ENCODE assay signal across 8 cellular contexts in the genomic region with DNA sequence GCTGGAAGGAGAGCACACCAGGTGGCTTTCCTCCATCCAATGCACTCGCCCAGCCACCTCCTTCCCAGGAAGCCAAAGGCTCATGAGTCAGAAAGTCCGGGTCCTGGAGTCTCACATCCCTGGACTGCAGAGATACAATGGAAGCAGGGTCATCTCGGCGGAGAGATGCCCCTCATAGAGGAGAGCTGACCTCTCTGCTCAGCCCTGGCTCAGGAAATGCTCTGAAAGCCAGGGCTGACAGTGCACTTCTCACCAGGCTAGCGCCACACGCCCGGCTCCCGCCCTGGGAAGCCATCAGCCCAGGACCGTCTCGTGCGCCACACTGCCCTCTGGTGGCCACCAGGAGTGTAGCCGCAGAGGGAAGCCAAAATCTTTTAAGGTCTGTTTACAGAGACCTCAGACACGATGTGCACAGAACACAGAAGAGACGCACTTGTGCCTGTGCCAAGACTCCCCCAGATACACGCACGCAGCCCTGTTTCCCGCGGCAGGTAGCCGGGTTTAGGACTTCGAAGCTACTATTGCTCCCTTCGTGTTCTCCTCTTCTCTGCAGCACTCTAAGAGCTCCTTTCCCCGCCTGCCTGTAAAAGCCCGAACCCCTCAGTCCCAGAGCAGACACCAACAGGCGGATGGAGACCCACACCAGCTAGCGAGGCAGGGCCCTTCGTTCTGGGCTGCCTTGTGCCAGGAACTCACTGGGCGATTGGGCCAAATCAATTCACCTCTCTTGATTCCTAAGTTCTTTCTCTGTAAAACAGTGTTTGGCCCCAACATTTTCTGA. TPM values are rescaled to one million over a fixed set of nuclear protein-coding genes. Genes with fewer than 3 reads are reported as not detected.
A peak's percentile ranks its signal among the peaks of the same experiment; 100 is the strongest.
DNase-seq lines count a peak whose midpoint lies in the region; TF ChIP-seq lines count a peak whose summit lies in the region.

No MANE protein-coding gene starts in this region.

- H3F3A ChIP-seq in GM23248 (ENCODE audit: insufficient read depth): no peaks in the 10 kb centered on the region

- H3K9me3 ChIP-seq in GM23248 (ENCODE audit: low read depth) (no peaks in the 10 kb centered on the region), parathyroid adenoma (ENCODE audit: control insufficient read depth, low read length) (no peaks in the 10 kb centered on the region)

- peak overlapping the region; percentile 42 for H3K27ac Mint-ChIP-seq in type B pancreatic cell

- DNase-seq in ELR (ENCODE audit: low read depth): peak; percentile 67
- DNase-seq in GM23248: peak; percentile 80
- DNase-seq in Kasumi-1 (lab: John Stamatoyannopoulos, UW): peak; percentile 66 to 70
- DNase-seq in SK-MEL-5 (ENCODE audit: low read depth, low spot score): peak; percentile 81
- peak; percentile 35 to 64 (median 58) for DNase-seq in activated naive CD4-positive, alpha-beta T cell (lab: John Stamatoyannopoulos, UW)
- peak; percentile 9 for DNase-seq in glomerular endothelial cell (ENCODE audit: extremely low read depth, low read depth, low spot score)
- peak; percentile 85 for DNase-seq in type B pancreatic cell (ENCODE audit: extremely low spot score, unreplicated experiment)

- H3K4me2 ChIP-seq in GM23248 (ENCODE audit: unreplicated experiment): peak overlapping the region; percentile 82
- H3K4me2 ChIP-seq in parathyroid adenoma (ENCODE audit: low read length): no peak overlapping the region

- no peak overlapping the region for H3K4me3 Mint-ChIP-seq in type B pancreatic cell

- H3K9me2 ChIP-seq in GM23248 (ENCODE audit: insufficient read depth): no peaks in the 10 kb centered on the region

- no peaks in the 10 kb centered on the region for H4K20me1 ChIP-seq in GM23248 (ENCODE audit: insufficient read depth)

- H3K9me3 Mint-ChIP-seq in type B pancreatic cell: no peaks in the 10 kb centered on the region

- H3K4me3 ChIP-seq in GM23248: peak overlapping the region; percentile 60
- no peak overlapping the region for H3K4me3 ChIP-seq in parathyroid adenoma (ENCODE audit: low read depth, low read length)

- 10 to 14% methylated on average over 26 to 27 of the region's 27 CpGs for WGBS in GM23248 (ENCODE audit: low coverage in 1 of 2, low lambda C conversion rate in 2 of 2, missing lambda C conversion rate in 2 of 2), 2 experiments

- peak overlapping the region; percentile 78 for H2AFZ ChIP-seq in GM23248
- peak overlapping the region; percentile 58 for H2AFZ ChIP-seq in parathyroid adenoma

- H3K27me3 ChIP-seq in GM23248 (replicated peaks; ENCODE audit: insufficient read depth) (peaks cover 6% of the 10 kb centered on the region), parathyroid adenoma (ENCODE audit: control insufficient read depth, insufficient read depth, low read length) (no peaks in the 10 kb centered on the region)

- H3K79me2 ChIP-seq in GM23248 (ENCODE audit: insufficient read depth) (no peaks in the 10 kb centered on the region), parathyroid adenoma (no peaks in the 10 kb centered on the region)

- H3K27me3 Mint-ChIP-seq in type B pancreatic cell: peaks cover 62% of the 10 kb centered on the region

- H3K4me1 Mint-ChIP-seq in type B pancreatic cell (ENCODE audit: unreplicated experiment): peaks cover 13% of the 10 kb centered on the region

- no peaks in the 10 kb centered on the region for H3K36me3 Mint-ChIP-seq in type B pancreatic cell

- in situ Hi-C loops in GM23248 (cut with MboI): no loop called here
- in situ Hi-C loops in SK-MEL-5 (cut with HindIII; ENCODE audit: low pct_unique_long_range_greater_than_20kb, low sequenced_read_pairs): loop anchor here (10.0 kb wide), 1 partner anchor 208 kb away; no protein-coding TSS in a partner anchor

- H3K4me1 ChIP-seq in GM23248 (ENCODE audit: insufficient read depth) (no peaks in the 10 kb centered on the region), parathyroid adenoma (no peaks in the 10 kb centered on the region)

- TF ChIP-seq CTCF in parathyroid adenoma (IDR thresholded peaks at IDR 0.05) (peak; percentile 83), type B pancreatic cell (conservative IDR thresholded peaks at IDR 0.05) (peak; percentile 97)

- no peak overlapping the region for H3K27ac ChIP-seq in GM23248
- no peak overlapping the region for H3K27ac ChIP-seq in parathyroid adenoma

- H3K9ac ChIP-seq in GM23248 (no peak overlapping the region), parathyroid adenoma (no peak overlapping the region)

- H3K36me3 ChIP-seq in GM23248 (ENCODE audit: low read depth): no peaks in the 10 kb centered on the region
- H3K36me3 ChIP-seq in parathyroid adenoma (ENCODE audit: control insufficient read depth, insufficient read depth, low read length): no peaks in the 10 kb centered on the region

RNA-seq across cellular contexts. Expression of gene NTRK3, which starts 9.7 kb away (rescaled TPM):
- total RNA-seq in GM23248 (2014; rRNA removed; shearing (Covaris generic)): not detected in 2 replicates
- not detected in 2 replicates for polyA plus RNA-seq in GM23248 (2016; fragmentation: Nextera tagmentation; extraction: Ambion mirVana)
- 0.05 TPM in 1 of 2 replicates, not detected in the other for total RNA-seq in SK-MEL-5 (2014; rRNA removed; shearing (Covaris generic))
- 0.08 and 0.35 TPM in 2 replicates for polyA plus RNA-seq in SK-MEL-5 (2015; cell fraction: cytosol; rRNA removed)
- polyA plus RNA-seq in SK-MEL-5 (2015; cell fraction: nucleus; rRNA removed): 0.33 and 1.5 TPM in 2 replicates
- total RNA-seq in glomerular endothelial cell (0.41 TPM in 1 of 2 replicates, not detected in the other), type B pancreatic cell (ENCODE audit: low replicate concordance) (2.9 and 16.9 TPM in 2 replicates)

Comparison
In these comparisons a context has a peak if more than half of its experiments do, and no peak if none do; other contexts are left out.
1. DNase-seq: peak in every context shown above with its lines; median percentile 85 in type B pancreatic cell; 81 in SK-MEL-5; 80 in GM23248; 68 in Kasumi-1; 67 in ELR; 58 in activated naive CD4-positive, alpha-beta T cell; 9 in glomerular endothelial cell.